Comparison of ENCODE assay signal across 9 cellular contexts in the genomic region with DNA sequence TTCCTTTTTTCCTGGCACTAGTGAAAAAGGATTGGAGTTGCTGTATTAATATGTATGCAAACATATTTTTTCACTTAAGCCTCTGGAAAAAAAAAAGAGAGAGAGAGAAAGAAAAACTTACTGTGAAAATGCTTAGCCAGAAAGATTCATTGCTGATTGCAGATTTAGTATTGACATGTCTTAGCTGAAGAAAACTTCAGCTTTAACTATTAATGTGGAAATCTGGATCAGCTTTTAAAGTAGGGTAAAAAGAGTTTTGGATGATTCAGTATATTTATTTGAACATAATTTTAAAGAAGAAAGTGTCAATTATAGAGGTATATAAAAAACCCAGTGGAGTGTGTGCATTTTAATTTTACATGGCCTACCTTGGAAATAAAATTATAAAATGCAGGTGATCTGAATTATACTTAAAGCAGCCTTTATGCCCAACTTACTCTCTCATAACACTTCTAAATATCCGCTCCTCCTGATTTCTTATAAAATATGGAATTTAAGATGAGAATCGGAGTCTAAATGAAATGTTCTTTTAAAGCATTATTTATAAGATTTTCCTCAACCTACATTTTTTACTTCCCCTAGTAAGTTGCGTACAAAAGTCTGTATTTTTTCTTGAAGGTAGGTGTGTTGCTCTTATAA. TPM values are rescaled to one million over a fixed set of nuclear protein-coding genes. Genes with fewer than 3 reads are reported as not detected.
DNase-seq lines count a peak whose midpoint lies in the region; ATAC-seq, FAIRE-seq and TF ChIP-seq lines count a peak whose summit lies in the region.
"Had no signal": no experiment of that assay in that cellular context is flagged by ENCODE, and none has a peak within 500 bp of the region (broad histone marks: within the 10 kb centered on the region; RNA-seq: fewer than 3 reads in every experiment).

No MANE protein-coding gene starts in this region.

- H3K36me3 Mint-ChIP-seq in stimulated activated naive CD8-positive, alpha-beta T cell treated with anti-CD3 and anti-CD28 coated beads, Interleukin-15, Interleukin-2, amounts not matched to agents 100 ng/mL and 50 ng/mL, for 24 hours (ENCODE audit: low read depth) = peaks cover 20% of the 10 kb centered on the region
- H3K36me3 Mint-ChIP-seq in chondrocyte (ENCODE audit: low read depth) = peaks cover 29% of the 10 kb centered on the region

- FAIRE-seq in HTR-8/SVneo (lab: Jason Lieb, UNC) = no peak

- H3K4me3 Mint-ChIP-seq in stimulated activated naive CD8-positive, alpha-beta T cell treated with anti-CD3 and anti-CD28 coated beads, Interleukin-15, Interleukin-2, amounts not matched to agents 100 ng/mL and 50 ng/mL, for 24 hours = peak overlapping the region; percentile 34
- H3K4me3 Mint-ChIP-seq in chondrocyte (ENCODE audit: unreplicated experiment) = peak overlapping the region; percentile 98

- peaks cover 48% of the 10 kb centered on the region for H3K4me1 Mint-ChIP-seq in stimulated activated naive CD8-positive, alpha-beta T cell treated with anti-CD3 and anti-CD28 coated beads, Interleukin-15, Interleukin-2, amounts not matched to agents 100 ng/mL and 50 ng/mL, for 24 hours (ENCODE audit: low read depth)
- H3K4me1 Mint-ChIP-seq in chondrocyte (ENCODE audit: low read depth) = peaks cover 50% of the 10 kb centered on the region

- no peaks in the 10 kb centered on the region for H3K27me3 Mint-ChIP-seq in stimulated activated naive CD8-positive, alpha-beta T cell treated with anti-CD3 and anti-CD28 coated beads, Interleukin-15, Interleukin-2, amounts not matched to agents 100 ng/mL and 50 ng/mL, for 24 hours
- no peaks in the 10 kb centered on the region for H3K27me3 Mint-ChIP-seq in chondrocyte (ENCODE audit: low read depth)

- DNase-seq in stimulated activated naive CD8-positive, alpha-beta T cell treated with anti-CD3 and anti-CD28 coated beads, Interleukin-15, Interleukin-2, amounts not matched to agents 100 U/mL and 50 U/mL, for 24 hours = no peak
- DNase-seq in chondrocyte (ENCODE audit: low spot score) (no peak), myocyte (ENCODE audit: low read depth) (peak; percentile 24), HTR-8/SVneo (ENCODE audit: insufficient read length, low spot score) (no peak), RKO (ENCODE audit: low spot score) (no peak), GM13977 (ENCODE audit: low spot score) (no peak), GOT3 (lab: John Stamatoyannopoulos, UW) (no peak)
- DNase-seq: activated CD8-positive, alpha-beta memory T cell treated with anti-CD3 and anti-CD28 coated beads, Interleukin-2, amount 50 U/mL, for 48 hours had no signal

- H3K9me3 Mint-ChIP-seq in stimulated activated naive CD8-positive, alpha-beta T cell treated with anti-CD3 and anti-CD28 coated beads, Interleukin-15, Interleukin-2, amounts not matched to agents 100 ng/mL and 50 ng/mL, for 24 hours = no peaks in the 10 kb centered on the region
- H3K9me3 Mint-ChIP-seq in chondrocyte (ENCODE audit: low read depth) = no peaks in the 10 kb centered on the region

- in situ Hi-C loops in GM13977 (cut with MboI; ENCODE audit: low pct_unique_long_range_greater_than_20kb, low sequenced_read_pairs, unreplicated experiment) = loop anchor here (25.0 kb wide), 1 partner anchor 559 kb away; no protein-coding TSS in a partner anchor

- H3K27ac Mint-ChIP-seq in stimulated activated naive CD8-positive, alpha-beta T cell treated with anti-CD3 and anti-CD28 coated beads, Interleukin-15, Interleukin-2, amounts not matched to agents 100 ng/mL and 50 ng/mL, for 24 hours = peak overlapping the region; percentile 77
- H3K27ac Mint-ChIP-seq in chondrocyte (ENCODE audit: unreplicated experiment) = peak overlapping the region; percentile 80

- peak; percentile 19 for TF ChIP-seq CTCF in chondrocyte (IDR thresholded peaks at IDR 0.05)
- no peak for TF ChIP-seq CTCF in GM13977 (IDR thresholded peaks at IDR 0.05; ENCODE audit: extremely low read depth, insufficient read depth, missing control alignments)

- no peak for ATAC-seq in stimulated activated naive CD8-positive, alpha-beta T cell treated with anti-CD3 and anti-CD28 coated beads, Interleukin-15, Interleukin-2, amounts not matched to agents 100 U/mL and 50 U/mL, for 24 hours

RNA-seq across cellular contexts. Expression of a gene that starts 3.6 kb away (rescaled TPM):
- total RNA-seq in chondrocyte (144 to 233 TPM (median 228 TPM) in 3 replicates), myocyte (201 and 218 TPM in 2 replicates)
- 129 TPM for polyA plus RNA-seq in myocyte (2012)
